ENCODE assay signal across 12 cellular contexts in genomic region chr12:100797786-100798580, GRCh38. TPM values are rescaled to one million over a fixed set of nuclear protein-coding genes. Genes with fewer than 3 reads are reported as not detected.
"Had no signal": no experiment of that assay in that cellular context is flagged by ENCODE, and none has a peak within 500 bp of the region (broad histone marks: within the 10 kb centered on the region; RNA-seq: fewer than 3 reads in every experiment).

No MANE protein-coding gene starts in this region.

- H3K9me3 Mint-ChIP-seq: activated B cell treated with CpG ODN at 0.5 μM for 24 hours; activated CD4-positive, alpha-beta T cell treated with anti-CD3 and anti-CD28 coated beads, Interleukin-2, amount 10 ng/mL, durations not matched to agents 24 days and 14 days had no signal

- H3K27me3 ChIP-seq: uterus had no signal

- H3K27ac ChIP-seq: neutrophil, parathyroid adenoma, tibial artery, uterus had no signal

- H3K9me3 ChIP-seq: neutrophil, tibial artery, uterus had no signal

- H3K36me3 Mint-ChIP-seq: stimulated activated effector memory CD8-positive, alpha-beta T cell treated with anti-CD3 and anti-CD28 coated beads, Interleukin-12 subunit alpha, Interleukin-12 subunit beta, amount 100 ng/mL, for 72 hours had no signal

- H3K79me2 ChIP-seq: parathyroid adenoma had no signal

- DNase-seq: activated B cell treated with CpG ODN at 0.5 μM for 24 hours; activated CD4-positive, alpha-beta T cell treated with anti-CD3 and anti-CD28 coated beads, Interleukin-2, amount 10 ng/mL, durations not matched to agents 24 days and 14 days; activated CD8-positive, alpha-beta memory T cell treated with anti-CD3 and anti-CD28 coated beads, Interleukin-2, amount 50 U/mL, for 4 hours; activated CD8-positive, alpha-beta T cell treated with anti-CD3 and anti-CD28 coated beads, Interleukin-2, amount 10 ng/mL, durations not matched to agents 7 days and 5 days; aorta; left ventricle myocardium superior; SW 1271; tibial artery; uterus had no signal

- H3K4me3 Mint-ChIP-seq: activated B cell treated with CpG ODN at 0.5 μM for 24 hours; activated CD4-positive, alpha-beta T cell treated with anti-CD3 and anti-CD28 coated beads, Interleukin-2, amount 10 ng/mL, durations not matched to agents 24 days and 14 days; activated CD8-positive, alpha-beta T cell treated with anti-CD3 and anti-CD28 coated beads, Interleukin-2, amount 10 ng/mL, durations not matched to agents 7 days and 5 days; stimulated activated effector memory CD8-positive, alpha-beta T cell treated with anti-CD3 and anti-CD28 coated beads, Interleukin-12 subunit alpha, Interleukin-12 subunit beta, amount 100 ng/mL, for 72 hours had no signal

- H2AFZ ChIP-seq: parathyroid adenoma had no signal

- H3K27ac Mint-ChIP-seq: activated B cell treated with CpG ODN at 0.5 μM for 24 hours; activated CD4-positive, alpha-beta T cell treated with anti-CD3 and anti-CD28 coated beads, Interleukin-2, amount 10 ng/mL, durations not matched to agents 24 days and 14 days; activated CD8-positive, alpha-beta T cell treated with anti-CD3 and anti-CD28 coated beads, Interleukin-2, amount 10 ng/mL, durations not matched to agents 7 days and 5 days; stimulated activated effector memory CD8-positive, alpha-beta T cell treated with anti-CD3 and anti-CD28 coated beads, Interleukin-12 subunit alpha, Interleukin-12 subunit beta, amount 100 ng/mL, for 72 hours had no signal

- H3K4me1 Mint-ChIP-seq: activated B cell treated with CpG ODN at 0.5 μM for 24 hours; activated CD4-positive, alpha-beta T cell treated with anti-CD3 and anti-CD28 coated beads, Interleukin-2, amount 10 ng/mL, durations not matched to agents 24 days and 14 days; stimulated activated effector memory CD8-positive, alpha-beta T cell treated with anti-CD3 and anti-CD28 coated beads, Interleukin-12 subunit alpha, Interleukin-12 subunit beta, amount 100 ng/mL, for 72 hours had no signal

- H3K9ac ChIP-seq: parathyroid adenoma had no signal

- H3K36me3 ChIP-seq: neutrophil, tibial artery, uterus had no signal

- H3K4me3 ChIP-seq: tibial artery, uterus had no signal

RNA-seq across cellular contexts. Expression of gene ANO4, which starts 3.4 kb away (rescaled TPM):
- polyA plus RNA-seq: aorta had no signal
